ENCODE assay signal across 13 cellular contexts in genomic region chr11:395866-396265, GRCh38. TPM values are rescaled to one million over a fixed set of nuclear protein-coding genes. Genes with fewer than 3 reads are reported as not detected.
DNase-seq lines count a peak whose midpoint lies in the region; ATAC-seq and TF ChIP-seq lines count a peak whose summit lies in the region.
"Had no signal": no experiment of that assay in that cellular context is flagged by ENCODE, and none has a peak within 500 bp of the region (broad histone marks: within the 10 kb centered on the region; RNA-seq: fewer than 3 reads in every experiment).

No MANE protein-coding gene starts in this region.

- H3K9me3 ChIP-seq in HAP-1: no peaks in the 10 kb centered on the region

- H3K27me3 ChIP-seq in HAP-1 (ENCODE audit: low read depth): no peaks in the 10 kb centered on the region

- no peaks in the 10 kb centered on the region for H3K4me1 Mint-ChIP-seq in activated naive CD4-positive, alpha-beta T cell treated with anti-CD3 and anti-CD28 coated beads, Interleukin-2, amount 50 U/mL, for 24 hours
- no peaks in the 10 kb centered on the region for H3K4me1 Mint-ChIP-seq in activated naive CD4-positive, alpha-beta T cell treated with anti-CD3 and anti-CD28 coated beads, Interleukin-2, amount 10 ng/mL, durations not matched to agents 7 days and 5 days
- H3K4me1 Mint-ChIP-seq in stimulated activated effector memory CD8-positive, alpha-beta T cell treated with anti-CD3 and anti-CD28 coated beads, Interleukin-12 subunit alpha, Interleukin-12 subunit beta, amount 100 ng/mL, for 72 hours: peaks cover 17% of the 10 kb centered on the region

- no peak for TF ChIP-seq POLR2A in lower leg skin (IDR thresholded peaks at IDR 0.05)

- CTCF ChIA-PET in activated naive CD4-positive, alpha-beta T cell treated with anti-CD3 and anti-CD28 coated beads, Interleukin-2, amount 10 ng/mL, durations not matched to agents 7 days and 5 days (lab: Charles Lee): interaction anchor here (1.0 to 1.8 kb wide), 6 partner anchors 11 to 145 kb away, joined by 3 to 12 read pairs (median 5); partner anchors contain the start of gene PTDSS2

- DNase-seq in activated naive CD4-positive, alpha-beta T cell treated with anti-CD3 and anti-CD28 coated beads, Interleukin-2, amount 10 ng/mL, durations not matched to agents 7 days and 5 days: no peak
- no peak for DNase-seq in epithelial cell of prostate (ENCODE audit: low read depth, low spot score)
- DNase-seq in stimulated activated effector memory CD8-positive, alpha-beta T cell treated with anti-CD3 and anti-CD28 coated beads, Interleukin-12 subunit alpha, Interleukin-12 subunit beta, amount 100 ng/mL, for 72 hours (ENCODE audit: low spot score in 2 of 2): no peak
- DNase-seq in lower leg skin (ENCODE audit: low spot score in 2 of 2): no peak
- no peak for DNase-seq in HAP-1 (ENCODE audit: low spot score in 2 of 2)
- DNase-seq: activated CD4-positive, alpha-beta T cell treated with anti-CD3 and anti-CD28 coated beads for 4 hours; activated T-cell treated with anti-CD3 and anti-CD28 coated beads, Interleukin-2, amount 50 U/mL, for 4 hours; left lung; Right ventricle myocardium superior had no signal

- H3K27ac ChIP-seq in epithelial cell of prostate: peak overlapping the region; percentile 98
- H3K27ac ChIP-seq: left lung had no signal

- intact Hi-C loops in lower leg skin (cut with DNase I; ENCODE audit: low total_unique reads): no loop called here

- no peaks in the 10 kb centered on the region for H3K36me3 Mint-ChIP-seq in activated naive CD4-positive, alpha-beta T cell treated with anti-CD3 and anti-CD28 coated beads, Interleukin-2, amount 50 U/mL, for 24 hours
- H3K36me3 Mint-ChIP-seq in activated naive CD4-positive, alpha-beta T cell treated with anti-CD3 and anti-CD28 coated beads, Interleukin-2, amount 10 ng/mL, durations not matched to agents 7 days and 5 days: peaks cover 1% of the 10 kb centered on the region
- peaks cover 19% of the 10 kb centered on the region for H3K36me3 Mint-ChIP-seq in stimulated activated effector memory CD8-positive, alpha-beta T cell treated with anti-CD3 and anti-CD28 coated beads, Interleukin-12 subunit alpha, Interleukin-12 subunit beta, amount 100 ng/mL, for 72 hours

- no peak overlapping the region for H3K4me3 ChIP-seq in lower leg skin (ENCODE audit: low read depth, poor library complexity, severe bottlenecking)
- no peak overlapping the region for H3K4me3 ChIP-seq in HAP-1

- H3K27me3 Mint-ChIP-seq in activated naive CD4-positive, alpha-beta T cell treated with anti-CD3 and anti-CD28 coated beads, Interleukin-2, amount 50 U/mL, for 24 hours: no peaks in the 10 kb centered on the region
- peaks cover 6% of the 10 kb centered on the region for H3K27me3 Mint-ChIP-seq in activated naive CD4-positive, alpha-beta T cell treated with anti-CD3 and anti-CD28 coated beads, Interleukin-2, amount 10 ng/mL, durations not matched to agents 7 days and 5 days

- 51 to 55% methylated on average over 7 to 11 of the region's 11 CpGs for WGBS in lower leg skin, 2 donors

- in situ Hi-C loops in HAP-1 (cut with MboI; ENCODE audit: low sequenced_read_pairs): no loop called here

- peak overlapping the region; percentile 11 for H3K4me3 Mint-ChIP-seq in activated naive CD4-positive, alpha-beta T cell treated with anti-CD3 and anti-CD28 coated beads, Interleukin-2, amount 50 U/mL, for 24 hours
- no peak overlapping the region for H3K4me3 Mint-ChIP-seq in activated naive CD4-positive, alpha-beta T cell treated with anti-CD3 and anti-CD28 coated beads, Interleukin-2, amount 10 ng/mL, durations not matched to agents 7 days and 5 days
- H3K4me3 Mint-ChIP-seq in stimulated activated effector memory CD8-positive, alpha-beta T cell treated with anti-CD3 and anti-CD28 coated beads, Interleukin-12 subunit alpha, Interleukin-12 subunit beta, amount 100 ng/mL, for 72 hours: peak overlapping the region; percentile 45
- H3K4me3 Mint-ChIP-seq: activated T-cell treated with anti-CD3 and anti-CD28 coated beads, Interleukin-2, amount 50 U/mL, for 4 hours; T-helper 2 cell treated with Interferon-gamma antibody and Interleukin-4, amounts not matched to agents 5 μg/mL and 100 μg/mL, for 36 hours had no signal

- no peaks in the 10 kb centered on the region for H3K9me3 Mint-ChIP-seq in activated naive CD4-positive, alpha-beta T cell treated with anti-CD3 and anti-CD28 coated beads, Interleukin-2, amount 50 U/mL, for 24 hours
- H3K9me3 Mint-ChIP-seq in activated naive CD4-positive, alpha-beta T cell treated with anti-CD3 and anti-CD28 coated beads, Interleukin-2, amount 10 ng/mL, durations not matched to agents 7 days and 5 days: peaks cover 8% of the 10 kb centered on the region
- no peaks in the 10 kb centered on the region for H3K9me3 Mint-ChIP-seq in stimulated activated effector memory CD8-positive, alpha-beta T cell treated with anti-CD3 and anti-CD28 coated beads, Interleukin-12 subunit alpha, Interleukin-12 subunit beta, amount 100 ng/mL, for 72 hours
- H3K9me3 Mint-ChIP-seq: activated T-cell treated with anti-CD3 and anti-CD28 coated beads, Interleukin-2, amount 50 U/mL, for 4 hours; T-helper 2 cell treated with Interferon-gamma antibody and Interleukin-4, amounts not matched to agents 5 μg/mL and 100 μg/mL, for 36 hours had no signal

- no peaks in the 10 kb centered on the region for H3K36me3 ChIP-seq in HAP-1 (replicated peaks)

- peak overlapping the region; percentile 23 for H3K27ac Mint-ChIP-seq in activated naive CD4-positive, alpha-beta T cell treated with anti-CD3 and anti-CD28 coated beads, Interleukin-2, amount 50 U/mL, for 24 hours
- H3K27ac Mint-ChIP-seq in activated naive CD4-positive, alpha-beta T cell treated with anti-CD3 and anti-CD28 coated beads, Interleukin-2, amount 10 ng/mL, durations not matched to agents 7 days and 5 days: no peak overlapping the region
- H3K27ac Mint-ChIP-seq in stimulated activated effector memory CD8-positive, alpha-beta T cell treated with anti-CD3 and anti-CD28 coated beads, Interleukin-12 subunit alpha, Interleukin-12 subunit beta, amount 100 ng/mL, for 72 hours: no peak overlapping the region
- H3K27ac Mint-ChIP-seq: T-helper 2 cell treated with Interferon-gamma antibody and Interleukin-4, amounts not matched to agents 5 μg/mL and 100 μg/mL, for 36 hours had no signal

- ATAC-seq in stimulated activated effector memory CD8-positive, alpha-beta T cell treated with anti-CD3 and anti-CD28 coated beads, Interleukin-12 subunit alpha, Interleukin-12 subunit beta, amount 100 ng/mL, for 72 hours: no peak
- ATAC-seq: left lung had no signal

- H3K4me1 ChIP-seq in HAP-1: no peaks in the 10 kb centered on the region

- no peak for TF ChIP-seq CTCF in lower leg skin (IDR thresholded peaks at IDR 0.05)

RNA-seq across cellular contexts. Expression of gene PKP3, which starts 1.9 kb away (rescaled TPM):
- total RNA-seq in lower leg skin: 100 to 1,000 TPM; 612 to 880 (median 754) TPM
- total RNA-seq: A673 had no signal

RNA-seq across cellular contexts. Expression of gene SIGIRR, which starts 18.9 kb away (rescaled TPM):
- total RNA-seq in lower leg skin: 10 to 100 TPM; 15.1 to 23.2 (median 19.0) TPM

RNA-seq across cellular contexts. Expression of gene B4GALNT4, which starts 26.6 kb away (rescaled TPM):
- total RNA-seq in lower leg skin: 10 to 100 TPM in 1 of 4 donors, 1 to 10 TPM in 3; 1.8 to 20.0 (median 5.0) TPM

RNA-seq across cellular contexts. Expression of gene ANO9, which starts 45.9 kb away (rescaled TPM):
- 100 to 1,000 TPM in 2 of 4 donors, 10 to 100 TPM in 2; 55.7 to 116 (median 92.1) TPM for total RNA-seq in lower leg skin
- total RNA-seq: A673, HT1080 had no signal

RNA-seq across cellular contexts. Expression of gene PTDSS2, which starts 54.2 kb away (rescaled TPM):
- total RNA-seq in lower leg skin: 100 to 1,000 TPM in 1 of 4 donors, 10 to 100 TPM in 3; 35.0 to 108 (median 38.7) TPM
